24 cellular contexts compared by ENCODE assay signal in genomic region chr5:57349214-57349613, GRCh38.
DNase-seq lines count a peak whose midpoint lies in the region; ATAC-seq and TF ChIP-seq lines count a peak whose summit lies in the region.
"Had no signal": no experiment of that assay in that cellular context is flagged by ENCODE, and none has a peak within 500 bp of the region (broad histone marks: within the 10 kb centered on the region; RNA-seq: fewer than 3 reads in every experiment).

No MANE protein-coding gene starts in this region.

- TF ChIP-seq POLR2A in HCT116 (IDR thresholded peaks at IDR 0.05; ENCODE audit: borderline replicate concordance, extremely low read depth, insufficient read depth, insufficient read length): no peak

- H3K9me2 ChIP-seq in HCT116 (ENCODE audit: insufficient read depth): no peaks in the 10 kb centered on the region

- POLR2A ChIA-PET in HCT116 (lab: Charles Lee): no interaction called here

- no TSS peak for BruUV-seq in HCT116 (replicated peaks; lab: Mats Ljungman, UMichigan)

- no peaks in the 10 kb centered on the region for H3K9me3 ChIP-seq in HCT116 (ENCODE audit: control insufficient read depth in 1 of 2, insufficient read depth in 1 of 2, low read depth in 1 of 2, low read length in 2 of 2)
- no peaks in the 10 kb centered on the region for H3K9me3 ChIP-seq in adipocyte (ENCODE audit: control insufficient read depth, low read length)
- H3K9me3 ChIP-seq: SJSA1 had no signal

- H3K4me2 ChIP-seq in HCT116 (ENCODE audit: low read length): no peak overlapping the region

- no peak for ATAC-seq in HCT116
- ATAC-seq in sciatic nerve: peak; percentile 21
- no peak for ATAC-seq in GM18907 (IDR thresholded peaks at IDR 0.05; ENCODE audit: unreplicated experiment)
- ATAC-seq: activated naive CD4-positive, alpha-beta T cell treated with anti-CD3 and anti-CD28 coated beads, Interleukin-2, amount 50 U/mL, for 72 hours; naive thymus-derived CD8-positive, alpha-beta T cell; PC-3 had no signal

- intact Hi-C loops in HCT116 (cut with micrococcal nuclease) (no loop called here), sciatic nerve (cut with DNase I) (no loop called here)

- H3K4me3 ChIP-seq in HCT116 (replicated peaks in 1 of 2; ENCODE audit: low read depth in 1 of 2, low read length in 2 of 2): no peak overlapping the region
- H3K4me3 ChIP-seq in adipocyte (ENCODE audit: low read length): no peak overlapping the region
- H3K4me3 ChIP-seq: SJSA1, tibial nerve had no signal

- no peak for TF ChIP-seq CTCF in HCT116 (IDR thresholded peaks at IDR 0.05 in 2 of 3, conservative IDR thresholded peaks at IDR 0.05 in 1 of 3; ENCODE audit: borderline replicate concordance in 1 of 3, insufficient read depth in 1 of 3, low read depth in 2 of 3, low read length in 2 of 3)

- peak overlapping the region; percentile 24 for H2AFZ ChIP-seq in HCT116 (ENCODE audit: low read depth, low read length, poor library complexity, severe bottlenecking)

- no peak for TF ChIP-seq RAD21 in HCT116 (IDR thresholded peaks at IDR 0.05; ENCODE audit: low read depth)

- no peaks in the 10 kb centered on the region for H3K27me3 ChIP-seq in HCT116 (ENCODE audit: insufficient read depth, low read length)
- no peaks in the 10 kb centered on the region for H3K27me3 ChIP-seq in adipocyte (replicated peaks; ENCODE audit: control insufficient read depth, insufficient read depth, low read length)
- H3K27me3 ChIP-seq: SJSA1, tibial nerve had no signal

- CTCF ChIA-PET in HCT116 (lab: Charles Lee): no interaction called here

- RAD21 ChIA-PET in HCT116 (lab: Charles Lee; ENCODE audit: low non-redundant PET in 1 of 2, low total read pairs in 2 of 2, uncharacterized antibody in 2 of 2, unreplicated experiment in 2 of 2): no interaction called here

- H3K79me2 ChIP-seq in HCT116 (ENCODE audit: insufficient read depth, low read length): no peaks in the 10 kb centered on the region

- DNase-seq in HCT116 (ENCODE audit: low read depth, low spot score) (no peak), NCI-H446 (lab: John Stamatoyannopoulos, UW) (peak; percentile 13 to 72), adipocyte (ENCODE audit: low read depth) (peak; percentile 16), sciatic nerve (ENCODE audit: low spot score) (no peak), iPS-NIHi7 (ENCODE audit: extremely low spot score) (no peak), SIG-M5 (lab: John Stamatoyannopoulos, UW) (no peak)
- DNase-seq: activated CD4-positive, alpha-beta T cell treated with anti-CD3 and anti-CD28 coated beads, Interleukin-2, amount 50 U/mL, for 48 hours; effector CD8-positive, alpha-beta T cell; EL; HCEC 1CT; mesendoderm; naive thymus-derived CD8-positive, alpha-beta T cell; NCI-H1105; NCI-H1930; NCI-H226; PC-3; retina; stimulated activated CD4-positive, alpha-beta T cell treated with anti-CD3 and anti-CD28 coated beads, Interleukin-4, amount 100 ng/mL, for 4 hours; stimulated activated naive CD4-positive, alpha-beta T cell treated with Interleukin-2 at 50 U/mL for 16 hours had no signal

- H4K20me1 ChIP-seq in HCT116 (ENCODE audit: insufficient read depth): no peaks in the 10 kb centered on the region

- H3K4me1 ChIP-seq in HCT116 (ENCODE audit: control insufficient read depth in 1 of 2, insufficient read depth in 2 of 2, low read length in 2 of 2): no peaks in the 10 kb centered on the region
- peaks cover 22% of the 10 kb centered on the region for H3K4me1 ChIP-seq in adipocyte (ENCODE audit: control insufficient read depth, insufficient read depth, low read length)
- H3K4me1 ChIP-seq: SJSA1, tibial nerve had no signal

- H3K9ac ChIP-seq in HCT116 (ENCODE audit: low read length) (no peak overlapping the region), adipocyte (ENCODE audit: low read length) (no peak overlapping the region)

- H3K36me3 ChIP-seq in HCT116 (ENCODE audit: control insufficient read depth in 1 of 2, insufficient read depth in 2 of 2, low read length in 2 of 2) (no peaks in the 10 kb centered on the region), adipocyte (ENCODE audit: control insufficient read depth, insufficient read depth, low read length, severe bottlenecking) (no peaks in the 10 kb centered on the region)
- H3K36me3 ChIP-seq: SJSA1, tibial nerve had no signal

- no peak overlapping the region for H3K27ac ChIP-seq in HCT116 (ENCODE audit: low read depth, low read length)
- H3K27ac ChIP-seq: C4-2B, SJSA1, tibial nerve had no signal

TF ChIP-seq in HCT116, 20 proteins besides CTCF, POLR2A, EP300 and RAD21:
- no peak for TF ChIP-seq EGR1 (IDR thresholded peaks at IDR 0.05; ENCODE audit: low read depth)
- TF ChIP-seq ZFX (IDR thresholded peaks at IDR 0.05): no peak
- no peak for TF ChIP-seq JUND (IDR thresholded peaks at IDR 0.05)
- no peak for TF ChIP-seq TCF7L2 (IDR thresholded peaks at IDR 0.05; ENCODE audit: borderline replicate concordance, extremely low read depth, insufficient read depth, insufficient read length)
- no peak for TF ChIP-seq SIN3A (IDR thresholded peaks at IDR 0.05; ENCODE audit: low read depth)
- no peak for TF ChIP-seq CBX3 (IDR thresholded peaks at IDR 0.05; ENCODE audit: low read depth)
- no peak for TF ChIP-seq MAX (IDR thresholded peaks at IDR 0.05)
- TF ChIP-seq EZH2phosphoT487 (IDR thresholded peaks at IDR 0.05; ENCODE audit: borderline replicate concordance): no peak
- no peak for TF ChIP-seq FOSL1 (IDR thresholded peaks at IDR 0.05; ENCODE audit: low read depth)
- no peak for TF ChIP-seq CEBPB (IDR thresholded peaks at IDR 0.05; ENCODE audit: low read depth)
- TF ChIP-seq ZBTB33 (IDR thresholded peaks at IDR 0.05; ENCODE audit: extremely low read depth, insufficient replicate concordance, low read length): no peak

Comparison
In these comparisons a context has a peak if more than half of its experiments do, and no peak if none do; other contexts are left out.
1. DNase-seq: peak in NCI-H446 (2 of 2) and adipocyte (single experiment); none in HCT116 (single experiment), sciatic nerve (single experiment), iPS-NIHi7 (single experiment) and SIG-M5 (single experiment).